11 cellular contexts compared by ENCODE assay signal in the genomic region with DNA sequence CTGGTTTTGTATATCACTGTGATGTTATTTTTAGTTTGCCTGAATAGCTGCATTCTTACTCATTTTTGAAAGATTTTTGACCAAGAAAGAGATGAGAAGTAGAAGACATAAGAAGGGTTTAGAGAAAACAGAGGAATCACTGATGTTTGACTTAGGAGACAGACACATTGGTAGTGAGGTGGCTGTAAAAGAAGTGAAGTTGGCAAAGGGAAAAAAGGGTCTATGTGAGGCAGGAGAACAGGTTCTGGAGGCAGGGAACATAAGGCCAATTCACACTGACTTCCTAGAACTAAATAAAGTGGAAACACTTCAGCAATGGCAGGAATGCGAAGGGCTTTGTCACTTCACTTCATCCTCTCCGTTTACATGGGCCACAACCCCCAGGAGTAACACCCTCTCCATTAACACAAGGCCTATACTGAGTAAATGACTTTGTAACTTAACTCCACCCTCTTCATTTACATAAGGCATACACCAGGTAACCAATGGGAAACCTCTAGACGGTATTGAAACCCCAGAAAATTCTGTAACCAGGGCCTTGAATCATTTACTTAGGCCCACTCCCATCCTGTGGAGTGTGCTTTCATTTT. TPM values are rescaled to one million over a fixed set of nuclear protein-coding genes. Genes with fewer than 3 reads are reported as not detected.
DNase-seq lines count a peak whose midpoint lies in the region; ATAC-seq and TF ChIP-seq lines count a peak whose summit lies in the region.
"Had no signal": no experiment of that assay in that cellular context is flagged by ENCODE, and none has a peak within 500 bp of the region (broad histone marks: within the 10 kb centered on the region; RNA-seq: fewer than 3 reads in every experiment).

No MANE protein-coding gene starts in this region.

- H3K9me3 ChIP-seq in Loucy (ENCODE audit: insufficient read depth, low read depth, low read length) = no peaks in the 10 kb centered on the region
- no peaks in the 10 kb centered on the region for H3K9me3 ChIP-seq in neural progenitor cell (ENCODE audit: low read depth)
- H3K9me3 ChIP-seq: SJSA1 had no signal

- H3K4me2 ChIP-seq in Loucy (ENCODE audit: low read depth, low read length, poor library complexity, severe bottlenecking) (peak overlapping the region; percentile 15), neural progenitor cell (peak overlapping the region; percentile 24)

- H3K4me3 ChIP-seq in Loucy (ENCODE audit: low read length, poor library complexity, severe bottlenecking) = no peak overlapping the region
- H3K4me3 ChIP-seq in neural progenitor cell = no peak overlapping the region
- H3K4me3 ChIP-seq: SJSA1 had no signal

- H3K27me3 ChIP-seq in Loucy (ENCODE audit: insufficient read depth, low read length, poor library complexity, severe bottlenecking) = no peaks in the 10 kb centered on the region
- H3K27me3 ChIP-seq in neural progenitor cell = no peaks in the 10 kb centered on the region
- H3K27me3 ChIP-seq: brain microvascular endothelial cell, SJSA1 had no signal

- H2AFZ ChIP-seq in Loucy (ENCODE audit: low read length) (no peak overlapping the region), neural progenitor cell (replicated peaks) (no peak overlapping the region)

- H3F3A ChIP-seq in Loucy (ENCODE audit: low read depth) = no peaks in the 10 kb centered on the region
- H3F3A ChIP-seq in neural progenitor cell (ENCODE audit: low read depth) = peaks cover 5% of the 10 kb centered on the region

- peaks cover 84% of the 10 kb centered on the region for H3K36me3 ChIP-seq in Loucy (ENCODE audit: insufficient read depth, low read length)
- no peaks in the 10 kb centered on the region for H3K36me3 ChIP-seq in neural progenitor cell
- H3K36me3 ChIP-seq: SJSA1 had no signal

- no peaks in the 10 kb centered on the region for H3K9me2 ChIP-seq in Loucy (replicated peaks; ENCODE audit: low read depth, low read length)

- peaks cover 39% of the 10 kb centered on the region for H3K36me3 Mint-ChIP-seq in neural progenitor cell

- H3K4me1 Mint-ChIP-seq in neural progenitor cell = peaks cover 19% of the 10 kb centered on the region

- ATAC-seq in GM18907 (IDR thresholded peaks at IDR 0.05; ENCODE audit: unreplicated experiment) = peak; percentile 83
- peak; percentile 71 for ATAC-seq in HG02571 (IDR thresholded peaks at IDR 0.05; ENCODE audit: unreplicated experiment)
- ATAC-seq: HCT116 had no signal

- H4K20me1 ChIP-seq in Loucy (ENCODE audit: insufficient read depth, low read length, poor library complexity, severe bottlenecking) = peaks cover 5% of the 10 kb centered on the region
- no peaks in the 10 kb centered on the region for H4K20me1 ChIP-seq in neural progenitor cell (ENCODE audit: low read depth)

- H3K27ac Mint-ChIP-seq in neural progenitor cell = no peak overlapping the region

- H3K79me2 ChIP-seq in Loucy (ENCODE audit: insufficient read depth, low read length) (peaks cover 20% of the 10 kb centered on the region; the same call in 1 of the 2 replicates), neural progenitor cell (ENCODE audit: low read depth) (peaks cover 17% of the 10 kb centered on the region)

- H3K9me3 Mint-ChIP-seq in neural progenitor cell = peaks cover 2% of the 10 kb centered on the region

- H3K27ac ChIP-seq in neural progenitor cell (peak overlapping the region; percentile 71), caudate nucleus (ENCODE audit: low read depth, low read length) (no peak overlapping the region)
- H3K27ac ChIP-seq: brain microvascular endothelial cell, SJSA1 had no signal

- DNase-seq in neural progenitor cell (ENCODE audit: low spot score) (peak; percentile 62), AG08396 (ENCODE audit: low spot score) (no peak), cerebellar nuclear complex (lab: John Stamatoyannopoulos, UW) (no peak), caudate nucleus (lab: John Stamatoyannopoulos, UW) (no peak)
- DNase-seq in activated CD4-positive, alpha-beta T cell treated with anti-CD3 and anti-CD28 coated beads, Interleukin-2, amount 50 U/mL, for 48 hours = no peak
- DNase-seq: brain microvascular endothelial cell had no signal

- TF ChIP-seq CTCF in Loucy (conservative IDR thresholded peaks at IDR 0.05; ENCODE audit: low read length) (no peak), neural progenitor cell (IDR thresholded peaks at IDR 0.05) (no peak)

- H3K27me3 Mint-ChIP-seq in neural progenitor cell (ENCODE audit: insufficient read depth, low read depth) = no peaks in the 10 kb centered on the region

- H3K4me1 ChIP-seq in Loucy (ENCODE audit: insufficient read depth, low read length, poor library complexity, severe bottlenecking) (peaks cover 11% of the 10 kb centered on the region), neural progenitor cell (peaks cover 16% of the 10 kb centered on the region)
- H3K4me1 ChIP-seq: SJSA1 had no signal

- no peak overlapping the region for H3K9ac ChIP-seq in Loucy (ENCODE audit: low read depth, low read length, poor library complexity, severe bottlenecking)
- H3K9ac ChIP-seq in neural progenitor cell = no peak overlapping the region

- no peak overlapping the region for H3K4me3 Mint-ChIP-seq in neural progenitor cell

RNA-seq across cellular contexts. Expression of a gene that starts 36.6 kb away (rescaled TPM):
- total RNA-seq in neural progenitor cell (ENCODE audit: low replicate concordance) = 94.6 and 96.4 TPM in 2 replicates
